Comparison of ENCODE assay signal across 8 cellular contexts in the genomic region with DNA sequence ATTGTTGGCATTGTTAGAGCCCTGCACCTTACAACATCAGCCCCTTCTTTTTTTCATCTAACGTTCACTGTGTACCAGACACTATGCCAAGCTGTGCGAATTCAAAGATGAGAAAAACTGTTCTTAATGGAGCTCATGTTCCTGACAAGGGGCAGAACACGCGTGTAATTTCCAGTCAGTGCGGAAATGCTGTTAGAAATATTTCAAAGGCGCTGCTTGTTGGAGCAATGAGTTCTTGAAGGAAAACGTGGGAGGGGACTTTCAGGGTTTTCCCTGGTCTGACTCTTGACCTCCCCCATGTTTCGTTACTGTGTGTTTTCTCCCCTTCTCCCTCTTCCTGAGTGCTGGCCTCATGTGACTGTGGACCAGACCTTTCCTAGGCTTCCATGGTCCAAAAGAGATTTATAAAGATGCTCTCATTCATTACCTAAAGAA. TPM values are rescaled to one million over a fixed set of nuclear protein-coding genes. Genes with fewer than 3 reads are reported as not detected.
A peak's percentile ranks its signal among the peaks of the same experiment; 100 is the strongest.
DNase-seq lines count a peak whose midpoint lies in the region; ATAC-seq and TF ChIP-seq lines count a peak whose summit lies in the region.

No MANE protein-coding gene starts in this region.

- peaks cover 10% of the 10 kb centered on the region for H3K27me3 Mint-ChIP-seq in nephron (ENCODE audit: low read depth)

- H3K27ac Mint-ChIP-seq in nephron, result peak overlapping the region; percentile 56 to 92 (median 63)

- ATAC-seq in GM18511 (IDR thresholded peaks at IDR 0.05; ENCODE audit: unreplicated experiment) (no peak), HG02981 (IDR thresholded peaks at IDR 0.05; ENCODE audit: unreplicated experiment) (no peak), mucosa of descending colon (no peak)

- H3K4me3 ChIP-seq in choroid plexus epithelial cell (ENCODE audit: low read depth, low read length), result peak overlapping the region; percentile 97
- no peak overlapping the region for H3K4me3 ChIP-seq in mucosa of descending colon

- H3K36me3 ChIP-seq in mucosa of descending colon (ENCODE audit: low read depth), result no peaks in the 10 kb centered on the region

- in situ Hi-C loops in G401 (cut with HindIII; ENCODE audit: low sequenced_read_pairs), result no loop called here

- peak overlapping the region; percentile 92 to 97 (median 95) for H3K4me3 Mint-ChIP-seq in nephron

- TF ChIP-seq CTCF in choroid plexus epithelial cell (conservative IDR thresholded peaks at IDR 0.05; ENCODE audit: low read depth, low read length), result no peak
- no peak for TF ChIP-seq CTCF in nephron (IDR thresholded peaks at IDR 0.05; ENCODE audit: unreplicated experiment in 3 of 3)
- TF ChIP-seq CTCF in mucosa of descending colon (IDR thresholded peaks at IDR 0.05), result no peak

- H3K9me3 ChIP-seq in mucosa of descending colon, result no peaks in the 10 kb centered on the region

- no peaks in the 10 kb centered on the region for H3K9me3 Mint-ChIP-seq in nephron

- intact Hi-C loops in mucosa of descending colon (cut with DNase I, micrococcal nuclease), result no loop called here

- DNase-seq in G401 (ENCODE audit: low spot score) (peak; percentile 4), OCI-M1 (lab: John Stamatoyannopoulos, UW) (peak; percentile 50), choroid plexus epithelial cell (ENCODE audit: low read depth) (peak; percentile 41), NCI-H748 treated with DMSO at 0.1 percent for 48 hours (lab: John Stamatoyannopoulos, UW) (no peak), mucosa of descending colon (no peak)

- H3K36me3 Mint-ChIP-seq in nephron (ENCODE audit: low read depth), result no peaks in the 10 kb centered on the region

- H3K4me1 Mint-ChIP-seq in nephron, result peaks cover 35% of the 10 kb centered on the region

- peaks cover 7% of the 10 kb centered on the region for H3K4me1 ChIP-seq in mucosa of descending colon (ENCODE audit: low read depth)

RNA-seq across cellular contexts. Expression of gene MTHFD2, which starts 1.5 kb away (rescaled TPM):
- 133 and 221 TPM in 2 replicates for total RNA-seq in G401 (2014; rRNA removed; shearing (Covaris generic))
- total RNA-seq in mucosa of descending colon, result 10 to 100 TPM; 18.6 to 42.2 (median 19.3) TPM

RNA-seq across cellular contexts. Expression of gene MOB1A, which starts 21.2 kb away (rescaled TPM):
- total RNA-seq in G401 (2014; rRNA removed; shearing (Covaris generic)), result 74.5 and 107 TPM in 2 replicates
- total RNA-seq in mucosa of descending colon, result 100 to 1,000 TPM; 117 to 129 (median 124) TPM

RNA-seq across cellular contexts. Expression of gene BOLA3, which starts 52.2 kb away (rescaled TPM):
- 121 and 145 TPM in 2 replicates for total RNA-seq in G401 (2014; rRNA removed; shearing (Covaris generic))
- total RNA-seq in mucosa of descending colon, result 10 to 100 TPM; 29.6 to 47.0 (median 38.0) TPM

Comparison
In these comparisons a context has a peak if more than half of its experiments do, and no peak if none do; other contexts are left out.
1. DNase-seq: peak in G401 (single experiment), OCI-M1 (single experiment) and choroid plexus epithelial cell (single experiment); none in NCI-H748 treated with DMSO at 0.1 percent for 48 hours (single experiment) and mucosa of descending colon (0 of 3).